In the genomic region with DNA sequence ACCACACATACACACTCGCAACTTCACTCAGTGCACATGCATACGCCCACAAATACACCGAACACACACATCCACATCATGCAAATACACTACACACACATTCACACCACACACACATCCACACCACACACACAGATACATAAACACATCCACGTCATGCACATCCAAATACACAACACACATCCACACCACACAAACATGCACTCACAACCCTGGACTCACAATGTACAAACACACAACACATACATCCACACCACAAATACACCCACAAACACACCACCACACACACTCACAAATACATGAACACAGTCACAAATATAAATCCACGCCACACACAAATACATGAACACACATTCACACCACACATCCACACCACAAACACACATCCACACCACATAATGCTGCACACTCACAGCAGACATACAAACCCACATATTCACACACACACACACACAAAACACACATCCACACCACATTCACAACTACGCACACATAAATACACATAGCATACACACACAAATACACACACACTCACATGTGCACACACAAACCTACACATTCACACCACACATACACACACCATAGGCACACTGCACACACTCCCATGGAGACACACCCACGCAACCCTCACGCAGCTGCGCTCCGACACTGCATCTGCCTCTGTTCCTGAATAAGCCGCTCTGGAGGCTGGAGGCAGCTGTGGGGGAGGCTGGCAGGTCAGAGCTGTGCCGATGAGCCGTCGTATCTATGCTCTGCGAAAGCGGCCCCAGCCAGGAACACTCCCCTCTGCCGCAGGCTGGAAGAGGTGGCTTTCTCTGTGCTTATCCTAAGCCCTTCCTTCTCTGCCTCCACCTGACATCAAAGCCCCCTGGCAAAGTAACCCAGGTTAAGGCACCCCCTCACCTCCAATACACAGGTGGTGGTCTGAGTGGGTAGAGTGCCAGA, we compare ENCODE assay signal across 25 cellular contexts.
DNase-seq lines count a peak whose midpoint lies in the region; ATAC-seq, FAIRE-seq and TF ChIP-seq lines count a peak whose summit lies in the region.
"Had no signal": no experiment of that assay in that cellular context is flagged by ENCODE, and none has a peak within 500 bp of the region (broad histone marks: within the 10 kb centered on the region; RNA-seq: fewer than 3 reads in every experiment).

No MANE protein-coding gene starts in this region.

- H3K79me2 ChIP-seq in astrocyte (ENCODE audit: insufficient read depth, low read length): no peaks in the 10 kb centered on the region

- H3K4me1 ChIP-seq in IMR-90 (ENCODE audit: control insufficient read depth, insufficient read depth, low read length) (no peaks in the 10 kb centered on the region), astrocyte (ENCODE audit: insufficient read depth, low read length) (peaks cover 3% of the 10 kb centered on the region), testis (peaks cover 5% of the 10 kb centered on the region)
- H3K4me1 ChIP-seq: gastrocnemius medialis, psoas muscle had no signal

- H3K18ac ChIP-seq in IMR-90 (ENCODE audit: low read depth, low read length): no peak overlapping the region

- no peak overlapping the region for H3K23ac ChIP-seq in IMR-90 (ENCODE audit: low read depth, low read length)

- no peak overlapping the region for H2AK5ac ChIP-seq in IMR-90 (ENCODE audit: low read depth, low read length)

- dilution Hi-C loops in IMR-90 (cut with HindIII; ENCODE audit: low sequenced_read_pairs, unreplicated experiment): no loop called here

- no peaks in the 10 kb centered on the region for H3K4me1 Mint-ChIP-seq in astrocyte (ENCODE audit: low read depth, unreplicated experiment)
- no peaks in the 10 kb centered on the region for H3K4me1 Mint-ChIP-seq in chondrocyte (ENCODE audit: low read depth)
- H3K4me1 Mint-ChIP-seq: activated CD4-positive, alpha-beta memory T cell treated with anti-CD3 and anti-CD28 coated beads, Interleukin-2, amount 10 ng/mL, durations not matched to agents 7 days and 5 days had no signal

- in situ Hi-C loops in IMR-90 (cut with MboI; ENCODE audit: low sequenced_read_pairs): no loop called here

- CTCF ChIA-PET in IMR-90 (lab: Yijun Ruan, JAX): no interaction called here

- H3K27ac ChIP-seq in IMR-90 (ENCODE audit: insufficient read depth, low read length) (no peak overlapping the region), astrocyte (ENCODE audit: low read depth, low read length) (no peak overlapping the region), testis (no peak overlapping the region)
- H3K27ac ChIP-seq: cardiac muscle cell, gastrocnemius medialis, HL-60, PC-9, psoas muscle, skin epidermis, tibial artery had no signal

- H3K36me3 ChIP-seq in IMR-90 (ENCODE audit: control insufficient read depth, insufficient read depth, low read length) (no peaks in the 10 kb centered on the region), astrocyte (ENCODE audit: insufficient read depth, low read length) (no peaks in the 10 kb centered on the region), testis (ENCODE audit: low read depth, missing control alignments) (no peaks in the 10 kb centered on the region)
- H3K36me3 ChIP-seq: cardiac muscle cell, gastrocnemius medialis, tibial artery had no signal

- peaks cover 7% of the 10 kb centered on the region for H3K9me3 Mint-ChIP-seq in astrocyte (ENCODE audit: unreplicated experiment)
- H3K9me3 Mint-ChIP-seq in chondrocyte (ENCODE audit: low read depth): peaks cover 11% of the 10 kb centered on the region
- H3K9me3 Mint-ChIP-seq: activated CD4-positive, alpha-beta memory T cell treated with anti-CD3 and anti-CD28 coated beads, Interleukin-2, amount 10 ng/mL, durations not matched to agents 7 days and 5 days had no signal

- peak; percentile 29 for FAIRE-seq in astrocyte (lab: Jason Lieb, UNC)

- no peak overlapping the region for H3K4me3 Mint-ChIP-seq in astrocyte (ENCODE audit: unreplicated experiment)
- H3K4me3 Mint-ChIP-seq in chondrocyte (ENCODE audit: unreplicated experiment): no peak overlapping the region
- H3K4me3 Mint-ChIP-seq: activated CD4-positive, alpha-beta memory T cell treated with anti-CD3 and anti-CD28 coated beads, Interleukin-2, amount 10 ng/mL, durations not matched to agents 7 days and 5 days; CD8-positive, alpha-beta memory T cell; IgD-negative memory B cell; nephron had no signal

- no peak overlapping the region for H4K5ac ChIP-seq in IMR-90 (ENCODE audit: low read depth, low read length)

- no peaks in the 10 kb centered on the region for H4K20me1 ChIP-seq in IMR-90 (ENCODE audit: insufficient read depth, low read length)
- H4K20me1 ChIP-seq in astrocyte (ENCODE audit: insufficient read depth, low read length): no peaks in the 10 kb centered on the region

- intact Hi-C loops in IMR-90 (cut with micrococcal nuclease) (no loop called here), testis (cut with DNase I; ENCODE audit: low total_unique reads) (no loop called here)

- no peak overlapping the region for H2BK20ac ChIP-seq in IMR-90 (ENCODE audit: low read depth, low read length)

- peak overlapping the region; percentile 28 for H2AK9ac ChIP-seq in IMR-90 (replicated peaks; ENCODE audit: low read depth, low read length, poor library complexity)

- H3K9ac ChIP-seq in IMR-90 (ENCODE audit: low read depth, low read length) (no peak overlapping the region), astrocyte (ENCODE audit: low read length) (no peak overlapping the region)

- no peak overlapping the region for H3K27ac Mint-ChIP-seq in astrocyte (ENCODE audit: unreplicated experiment)
- no peak overlapping the region for H3K27ac Mint-ChIP-seq in chondrocyte (ENCODE audit: unreplicated experiment)
- H3K27ac Mint-ChIP-seq: activated CD4-positive, alpha-beta memory T cell treated with anti-CD3 and anti-CD28 coated beads, Interleukin-2, amount 10 ng/mL, durations not matched to agents 7 days and 5 days; CD8-positive, alpha-beta memory T cell; IgD-negative memory B cell; mesothelial cell of epicardium; nephron had no signal

- DNase-seq in IMR-90: no peak
- DNase-seq in astrocyte (ENCODE audit: low read depth): no peak
- DNase-seq in inferior parietal cortex (ENCODE audit: extremely low spot score): peak; percentile 22
- DNase-seq in testis: peak; percentile 85
- DNase-seq in chondrocyte (ENCODE audit: low spot score): no peak
- DNase-seq in medulla oblongata (ENCODE audit: extremely low spot score): no peak
- DNase-seq in DMS153 (lab: John Stamatoyannopoulos, UW): no peak
- DNase-seq: activated CD4-positive, alpha-beta memory T cell treated with anti-CD3 and anti-CD28 coated beads, Interleukin-2, amount 10 ng/mL, durations not matched to agents 7 days and 5 days; activated CD4-positive, CD25-positive, alpha-beta regulatory T cell; activated T-cell treated with anti-CD3 and anti-CD28 coated beads for 4 hours; CD8-positive, alpha-beta memory T cell; DMS79 treated with DMSO at 0.1 percent for 48 hours; gastrocnemius medialis; NCI-H1436; NCI-H774; PC-9; psoas muscle; stimulated activated naive CD8-positive, alpha-beta T cell treated with anti-CD3 and anti-CD28 coated beads, Interleukin-15, Interleukin-2, amounts not matched to agents 100 U/mL and 50 U/mL, for 24 hours; tibial artery had no signal

- no peak overlapping the region for H3K4me3 ChIP-seq in IMR-90 (ENCODE audit: insufficient read depth, low read depth, low read length)
- H3K4me3 ChIP-seq in astrocyte (ENCODE audit: insufficient read depth, low read depth, low read length): no peak overlapping the region
- no peak overlapping the region for H3K4me3 ChIP-seq in testis
- H3K4me3 ChIP-seq: gastrocnemius medialis, PC-9, psoas muscle, skin epidermis had no signal

- H3K9me3 ChIP-seq in IMR-90 (ENCODE audit: control insufficient read depth, insufficient read depth, low read length): peaks cover 19% of the 10 kb centered on the region
- H3K9me3 ChIP-seq in astrocyte (ENCODE audit: insufficient read depth, low read depth, low read length): peaks cover 3% of the 10 kb centered on the region
- H3K9me3 ChIP-seq in testis: no peaks in the 10 kb centered on the region
- H3K9me3 ChIP-seq: gastrocnemius medialis, psoas muscle, tibial artery had no signal

- H2BK5ac ChIP-seq in IMR-90 (ENCODE audit: low read depth, low read length, poor library complexity, severe bottlenecking): peak overlapping the region; percentile 82

- no peak for TF ChIP-seq RAD21 in IMR-90 (IDR thresholded peaks at IDR 0.05; ENCODE audit: low read length)

- H3K27me3 Mint-ChIP-seq in astrocyte (ENCODE audit: low read depth, unreplicated experiment) (peaks cover 8% of the 10 kb centered on the region), chondrocyte (ENCODE audit: low read depth) (peaks cover 8% of the 10 kb centered on the region)
- H3K27me3 Mint-ChIP-seq: activated CD4-positive, alpha-beta memory T cell treated with anti-CD3 and anti-CD28 coated beads, Interleukin-2, amount 10 ng/mL, durations not matched to agents 7 days and 5 days had no signal

- no peak for TF ChIP-seq POLR2A in IMR-90 (IDR thresholded peaks at IDR 0.05; ENCODE audit: low read depth, low read length)
- TF ChIP-seq POLR2A in testis (IDR thresholded peaks at IDR 0.05): no peak

- H3K27me3 ChIP-seq in IMR-90 (ENCODE audit: control insufficient read depth, insufficient read depth, low read length): no peaks in the 10 kb centered on the region
- H3K27me3 ChIP-seq in astrocyte (ENCODE audit: insufficient read depth, low read length): peaks cover 3% of the 10 kb centered on the region
- H3K27me3 ChIP-seq in testis: no peaks in the 10 kb centered on the region
- H3K27me3 ChIP-seq: cardiac muscle cell, tibial artery had no signal

- no peaks in the 10 kb centered on the region for H3K79me1 ChIP-seq in IMR-90 (ENCODE audit: low read depth in 1 of 2, low read length in 2 of 2)

- H3K36me3 Mint-ChIP-seq in astrocyte (ENCODE audit: low read depth, unreplicated experiment) (no peaks in the 10 kb centered on the region), chondrocyte (ENCODE audit: low read depth) (no peaks in the 10 kb centered on the region)
- H3K36me3 Mint-ChIP-seq: CD8-positive, alpha-beta memory T cell; IgD-negative memory B cell; mesothelial cell of epicardium had no signal

- H2AFZ ChIP-seq in IMR-90 (replicated peaks; ENCODE audit: low read length, poor library complexity) (no peak overlapping the region), astrocyte (ENCODE audit: low read depth, low read length) (no peak overlapping the region)
- H2AFZ ChIP-seq: PC-9 had no signal

- H3K9me1 ChIP-seq in IMR-90 (ENCODE audit: insufficient read depth, low read length): no peaks in the 10 kb centered on the region

- BruUV-seq in IMR-90 (replicated peaks; lab: Mats Ljungman, UMichigan): no TSS peak

- no peak overlapping the region for H3K4me2 ChIP-seq in IMR-90 (ENCODE audit: low read depth, low read length)
- no peak overlapping the region for H3K4me2 ChIP-seq in astrocyte (ENCODE audit: low read length)
- H3K4me2 ChIP-seq: PC-9 had no signal

- H3K4ac ChIP-seq in IMR-90 (ENCODE audit: low read depth, low read length): no peak overlapping the region

- H4K8ac ChIP-seq in IMR-90 (ENCODE audit: low read depth in 2 of 2, low read length in 2 of 2): no peak overlapping the region

- WGBS in IMR-90 (ENCODE audit: extremely low coverage in 2 of 2, insufficient read length in 1 of 2), 2 experiments: 85 to 100% methylated on average over 2 to 3 of the region's 17 CpGs
- WGBS in testis, 2 donors: 39 to 43% methylated on average over 17 of the region's 17 CpGs

- H3K56ac ChIP-seq in IMR-90 (ENCODE audit: extremely low read depth, insufficient read depth, low read length): no peak overlapping the region

- POLR2A ChIA-PET in IMR-90 (lab: Charles Lee; ENCODE audit: unreplicated experiment): no interaction called here

- H3K14ac ChIP-seq in IMR-90 (replicated peaks; ENCODE audit: low read depth, low read length): no peak overlapping the region

- no peak overlapping the region for H2BK15ac ChIP-seq in IMR-90 (ENCODE audit: low read depth, low read length)

- no peak overlapping the region for H4K91ac ChIP-seq in IMR-90 (ENCODE audit: insufficient read depth, low read depth, low read length)

- no peak overlapping the region for H2BK120ac ChIP-seq in IMR-90 (ENCODE audit: low read depth, low read length)

- no peak for TF ChIP-seq CTCF in IMR-90 (conservative IDR thresholded peaks at IDR 0.05; ENCODE audit: low read depth, low read length)
- TF ChIP-seq CTCF in astrocyte (IDR thresholded peaks at IDR 0.05; ENCODE audit: insufficient read depth, low read depth, low read length): no peak
- no peak for TF ChIP-seq CTCF in testis (IDR thresholded peaks at IDR 0.05)
- no peak for TF ChIP-seq CTCF in chondrocyte (IDR thresholded peaks at IDR 0.05)

- ATAC-seq in IMR-90 (ENCODE audit: low read depth): no peak
- ATAC-seq: gastrocnemius medialis; psoas muscle; stimulated activated naive CD8-positive, alpha-beta T cell treated with anti-CD3 and anti-CD28 coated beads, Interleukin-15, Interleukin-2, amounts not matched to agents 100 U/mL and 50 U/mL, for 24 hours had no signal

Comparison
In these comparisons a context has a peak if more than half of its experiments do, and no peak if none do; other contexts are left out.
1. DNase-seq: peak in inferior parietal cortex (single experiment) and testis (single experiment); none in IMR-90 (single experiment), astrocyte (single experiment), chondrocyte (single experiment), medulla oblongata (single experiment) and DMS153 (single experiment).